ENCODE assay signal across 11 cellular contexts in the genomic region with DNA sequence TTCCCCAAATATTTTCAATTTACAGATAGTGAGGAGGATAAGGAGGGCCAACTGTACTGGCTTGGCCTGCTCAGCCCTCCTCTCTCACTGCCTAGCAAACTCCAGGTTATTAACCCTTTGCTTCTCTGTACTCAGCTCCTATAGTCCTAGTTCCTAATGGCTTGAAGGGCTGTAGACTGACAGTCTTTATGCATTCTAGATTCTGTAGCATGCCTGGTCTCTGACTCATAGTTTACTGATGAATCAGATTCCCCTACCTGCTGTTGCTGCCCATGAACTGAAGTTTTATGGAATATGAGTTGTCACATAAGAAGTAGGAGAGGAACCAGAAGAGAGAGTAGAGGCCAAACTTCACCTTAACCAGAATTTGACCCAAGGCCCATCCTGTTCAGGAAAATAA. TPM values are rescaled to one million over a fixed set of nuclear protein-coding genes. Genes with fewer than 3 reads are reported as not detected.
A peak's percentile ranks its signal among the peaks of the same experiment; 100 is the strongest.
DNase-seq lines count a peak whose midpoint lies in the region; TF ChIP-seq lines count a peak whose summit lies in the region.
"Had no signal": no experiment of that assay in that cellular context is flagged by ENCODE, and none has a peak within 500 bp of the region (broad histone marks: within the 10 kb centered on the region; RNA-seq: fewer than 3 reads in every experiment).

No MANE protein-coding gene starts in this region.

- H3K4me3 Mint-ChIP-seq in Calu3 (ENCODE audit: low read depth, unreplicated experiment): peak overlapping the region; percentile 45

- peak; percentile 64 for DNase-seq in Calu3
- peak; percentile 87 for DNase-seq in LoVo (ENCODE audit: low spot score)
- peak; percentile 51 to 90 for DNase-seq in T47D (ENCODE audit: low read depth in 1 of 2, low spot score in 1 of 2)
- peak; percentile 26 to 55 for DNase-seq in lung microvascular endothelial cell (ENCODE audit: low read depth in 2 of 2)
- DNase-seq in retina: no peak
- DNase-seq in NCI-H510A (lab: John Stamatoyannopoulos, UW): no peak
- no peak for DNase-seq in CD1c-positive myeloid dendritic cell (ENCODE audit: extremely low spot score)
- DNase-seq in left ventricle myocardium inferior: no peak
- DNase-seq: lower lobe of right lung, NCI-H146, upper lobe of right lung had no signal

- no peaks in the 10 kb centered on the region for H3K4me1 ChIP-seq in left ventricle myocardium inferior
- H3K4me1 ChIP-seq: upper lobe of right lung had no signal

- TF ChIP-seq CTCF in Calu3 (IDR thresholded peaks at IDR 0.05; ENCODE audit: unreplicated experiment): no peak
- no peak for TF ChIP-seq CTCF in left ventricle myocardium inferior (IDR thresholded peaks at IDR 0.05; ENCODE audit: borderline replicate concordance)

- H3K27ac ChIP-seq in left ventricle myocardium inferior (replicated peaks): no peak overlapping the region
- H3K27ac ChIP-seq: lower lobe of right lung, upper lobe of right lung had no signal

- no peaks in the 10 kb centered on the region for H3K36me3 ChIP-seq in left ventricle myocardium inferior
- H3K36me3 ChIP-seq: lower lobe of right lung, upper lobe of right lung had no signal

- H3K36me3 Mint-ChIP-seq in Calu3 (ENCODE audit: insufficient read depth, unreplicated experiment): peaks cover 80% of the 10 kb centered on the region

- intact Hi-C loops in Calu3 (cut with micrococcal nuclease; ENCODE audit: unreplicated experiment) (loop anchor here (5.0 kb wide), 1 partner anchor 222 kb away; no protein-coding TSS in a partner anchor), left ventricle myocardium inferior (cut with micrococcal nuclease) (no loop called here)

- in situ Hi-C loops in T47D (cut with HindIII; ENCODE audit: low pct_unique_long_range_greater_than_20kb, low sequenced_read_pairs): no loop called here

- CTCF ChIA-PET in Calu3 (lab: Charles Lee): interaction anchor here (0.6 to 1.2 kb wide), 2 partner anchors 10 to 177 kb away, joined by 3 to 4 read pairs; no protein-coding TSS in a partner anchor

- BruUV-seq in Calu3 (replicated peaks; lab: Mats Ljungman, UMichigan): no TSS peak

- peaks cover 88% of the 10 kb centered on the region for H3K4me1 Mint-ChIP-seq in Calu3 (ENCODE audit: low read depth, unreplicated experiment)

- no peaks in the 10 kb centered on the region for H3K27me3 Mint-ChIP-seq in Calu3 (ENCODE audit: unreplicated experiment)

- H3K9me3 ChIP-seq in left ventricle myocardium inferior (replicated peaks): no peaks in the 10 kb centered on the region
- H3K9me3 ChIP-seq: lower lobe of right lung, upper lobe of right lung had no signal

- peak overlapping the region; percentile 95 for H3K27ac Mint-ChIP-seq in Calu3 (ENCODE audit: unreplicated experiment)

- H3K27me3 ChIP-seq in left ventricle myocardium inferior (ENCODE audit: low read depth): no peaks in the 10 kb centered on the region
- H3K27me3 ChIP-seq: upper lobe of right lung had no signal

- no peak overlapping the region for H3K4me3 ChIP-seq in left ventricle myocardium inferior
- H3K4me3 ChIP-seq: lower lobe of right lung, upper lobe of right lung had no signal

- H3K9me3 Mint-ChIP-seq in Calu3 (ENCODE audit: low read depth, unreplicated experiment): no peaks in the 10 kb centered on the region

RNA-seq across cellular contexts. Expression of a gene that starts 27.1 kb away (rescaled TPM):
- total RNA-seq in Calu3 (2022) (102 and 114 TPM in 2 replicates), lung microvascular endothelial cell (7.7 and 8.1 TPM in 2 replicates), left ventricle myocardium inferior (8.4 TPM)

Comparison
In these comparisons a context has a peak if more than half of its experiments do, and no peak if none do; other contexts are left out.
1. DNase-seq: peak in Calu3 (single experiment), LoVo (single experiment), T47D (2 of 2) and lung microvascular endothelial cell (2 of 2); none in retina (single experiment), NCI-H510A (single experiment), CD1c-positive myeloid dendritic cell (single experiment) and left ventricle myocardium inferior (single experiment).
2. RNA of a gene that starts 27.1 kb away (total RNA-seq): 102 to 114 TPM in Calu3; 8.4 TPM in left ventricle myocardium inferior (single experiment) and 7.7 to 8.1 TPM in lung microvascular endothelial cell; every median in the first group is over 10 times any median in the second.